1 cellular context compared by ENCODE assay signal in the genomic region with DNA sequence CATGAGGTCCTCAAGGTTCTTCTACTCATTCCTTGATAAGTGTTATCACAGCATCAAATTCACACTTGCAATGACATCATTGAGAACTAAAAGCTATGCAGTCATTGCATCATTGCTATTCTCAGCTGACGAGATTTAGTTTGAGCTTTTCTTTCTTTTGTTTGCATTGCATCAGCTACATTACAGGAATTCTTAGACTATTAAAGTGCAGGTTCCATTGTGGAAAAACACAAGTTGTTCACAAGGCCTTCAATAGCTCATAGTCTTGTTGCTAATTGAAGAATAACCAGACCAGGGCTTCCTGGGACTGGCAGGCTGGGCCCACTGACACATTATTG.
TF ChIP-seq lines count a peak whose summit lies in the region.

No MANE protein-coding gene starts in this region.

TF ChIP-seq in K562, 482 proteins besides CTCF, POLR2A, EP300 and RAD21 (continued from another document):
- TF ChIP-seq ZNF318 (IDR thresholded peaks at IDR 0.05; ENCODE audit: borderline replicate concordance in 1 of 2, low read depth in 1 of 2) (peak in 1 of 2 experiments; percentile 89; a peak in 2 of 4 replicates), ATF1 (CRISPR knock-in tag; IDR thresholded peaks at IDR 0.05) (no peak), ATF1 (tag; IDR thresholded peaks at IDR 0.05) (peak; percentile 41; the same call in 1 of the 2 replicates), TEAD4 (IDR thresholded peaks at IDR 0.05; ENCODE audit: low read length) (peak; percentile 42; the same call in 1 of the 2 replicates), TEAD4 (CRISPR knock-in tag; IDR thresholded peaks at IDR 0.05; ENCODE audit: borderline replicate concordance) (no peak), JUND (IDR thresholded peaks at IDR 0.05; ENCODE audit: borderline replicate concordance, low read depth, low read length) (peak; percentile 56; the same call in 1 of the 2 replicates), JUND (tag; IDR thresholded peaks at IDR 0.05; ENCODE audit: borderline replicate concordance, low read depth, low read length) (peak; percentile 68; the same call in 2 of the 3 replicates), SOX6 (IDR thresholded peaks at IDR 0.05) (peak; percentile 68), NFATC3 (IDR thresholded peaks at IDR 0.05) (no peak), SMARCA4 (IDR thresholded peaks at IDR 0.05) (0 out of 2 replicates have a peak, but pooled peaks have one; percentile 21), GABPB2 (CRISPR knock-in tag; conservative IDR thresholded peaks at IDR 0.05) (no peak), RBM15 (IDR thresholded peaks at IDR 0.05; ENCODE audit: insufficient read depth, low read length) (no peak), TCF7 (IDR thresholded peaks at IDR 0.05; ENCODE audit: borderline replicate concordance) (no peak), TRIM24 (IDR thresholded peaks at IDR 0.05) (peak; percentile 69 to 82; a peak in 2 of 4 replicates), ZKSCAN8 (CRISPR knock-in tag; IDR thresholded peaks at IDR 0.05) (no peak), L3MBTL2 (IDR thresholded peaks at IDR 0.05) (peak; percentile 63; the same call in 1 of the 2 replicates), ZNF384 (IDR thresholded peaks at IDR 0.05; ENCODE audit: low read depth, low read length) (no peak), ATF7 (IDR thresholded peaks at IDR 0.05) (peak; percentile 95), ARID1B (IDR thresholded peaks at IDR 0.05) (0 out of 2 replicates have a peak, but pooled peaks have one; percentile 26), CEBPB (tag; IDR thresholded peaks at IDR 0.05) (peak; percentile 54), CSDE1 (IDR thresholded peaks at IDR 0.05) (no peak), U2AF1 (optimal IDR thresholded peaks at IDR 0.05; ENCODE audit: low read depth, low read length) (no peak), CBX8 (IDR thresholded peaks at IDR 0.05; ENCODE audit: borderline replicate concordance, extremely low read depth, low read depth, low read length, poor library complexity, severe bottlenecking) (no peak), CREB1 (IDR thresholded peaks at IDR 0.05) (peak; percentile 37; the same call in 1 of the 2 replicates), CREB1 (CRISPR knock-in tag; IDR thresholded peaks at IDR 0.05) (no peak), NEUROD1 (IDR thresholded peaks at IDR 0.05; ENCODE audit: borderline replicate concordance, low read depth, low read length, partially characterized antibody) (no peak), CREM (IDR thresholded peaks at IDR 0.05; ENCODE audit: low read depth) (peak; percentile 67)
- TF ChIP-seq, protein P1, sequence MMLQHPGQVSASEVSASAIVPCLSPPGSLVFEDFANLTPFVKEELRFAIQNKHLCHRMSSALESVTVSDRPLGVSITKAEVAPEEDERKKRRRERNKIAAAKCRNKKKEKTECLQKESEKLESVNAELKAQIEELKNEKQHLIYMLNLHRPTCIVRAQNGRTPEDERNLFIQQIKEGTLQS (IDR thresholded peaks at IDR 0.05): peak; percentile 95
- TF ChIP-seq, protein P1 (CRISPR knock-in tag; conservative IDR thresholded peaks at IDR 0.05): no peak
- TF ChIP-seq, protein P2, sequence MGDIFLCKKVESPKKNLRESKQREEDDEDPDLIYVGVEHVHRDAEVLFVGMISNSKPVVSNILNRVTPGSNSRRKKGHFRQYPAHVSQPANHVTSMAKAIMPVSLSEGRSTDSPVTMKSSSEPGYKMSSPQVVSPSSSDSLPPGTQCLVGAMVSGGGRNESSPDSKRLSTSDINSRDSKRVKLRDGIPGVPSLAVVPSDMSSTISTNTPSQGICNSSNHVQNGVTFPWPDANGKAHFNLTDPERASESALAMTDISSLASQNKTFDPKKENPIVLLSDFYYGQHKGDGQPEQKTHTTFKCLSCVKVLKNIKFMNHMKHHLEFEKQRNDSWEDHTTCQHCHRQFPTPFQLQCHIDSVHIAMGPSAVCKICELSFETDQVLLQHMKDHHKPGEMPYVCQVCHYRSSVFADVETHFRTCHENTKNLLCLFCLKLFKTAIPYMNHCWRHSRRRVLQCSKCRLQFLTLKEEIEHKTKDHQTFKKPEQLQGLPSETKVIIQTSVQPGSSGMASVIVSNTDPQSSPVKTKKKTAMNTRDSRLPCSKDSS (IDR thresholded peaks at IDR 0.05; ENCODE audit: low read depth, partially characterized antibody): no peak
- TF ChIP-seq, protein P3, sequence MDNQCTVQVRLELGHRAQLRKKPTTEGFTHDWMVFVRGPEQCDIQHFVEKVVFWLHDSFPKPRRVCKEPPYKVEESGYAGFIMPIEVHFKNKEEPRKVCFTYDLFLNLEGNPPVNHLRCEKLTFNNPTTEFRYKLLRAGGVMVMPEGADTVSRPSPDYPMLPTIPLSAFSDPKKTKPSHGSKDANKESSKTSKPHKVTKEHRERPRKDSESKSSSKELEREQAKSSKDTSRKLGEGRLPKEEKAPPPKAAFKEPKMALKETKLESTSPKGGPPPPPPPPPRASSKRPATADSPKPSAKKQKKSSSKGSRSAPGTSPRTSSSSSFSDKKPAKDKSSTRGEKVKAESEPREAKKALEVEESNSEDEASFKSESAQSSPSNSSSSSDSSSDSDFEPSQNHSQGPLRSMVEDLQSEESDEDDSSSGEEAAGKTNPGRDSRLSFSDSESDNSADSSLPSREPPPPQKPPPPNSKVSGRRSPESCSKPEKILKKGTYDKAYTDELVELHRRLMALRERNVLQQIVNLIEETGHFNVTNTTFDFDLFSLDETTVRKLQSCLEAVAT (IDR thresholded peaks at IDR 0.05): no peak
TF ChIP-seq in K562: peak in this region for 16.
